In genomic region chr5:159050408-159051091, GRCh38 we compare ENCODE assay signal across 9 cellular contexts. TPM values are rescaled to one million over a fixed set of nuclear protein-coding genes. Genes with fewer than 3 reads are reported as not detected.
DNase-seq lines count a peak whose midpoint lies in the region; ATAC-seq and TF ChIP-seq lines count a peak whose summit lies in the region.
"Had no signal": no experiment of that assay in that cellular context is flagged by ENCODE, and none has a peak within 500 bp of the region (broad histone marks: within the 10 kb centered on the region; RNA-seq: fewer than 3 reads in every experiment).

No MANE protein-coding gene starts in this region.

- no peaks in the 10 kb centered on the region for H3K36me3 Mint-ChIP-seq in activated naive CD4-positive, alpha-beta T cell treated with anti-CD3 and anti-CD28 coated beads for 36 hours (ENCODE audit: low read depth)
- no peaks in the 10 kb centered on the region for H3K36me3 Mint-ChIP-seq in activated naive CD4-positive, alpha-beta T cell treated with anti-CD3 and anti-CD28 coated beads, Interleukin-2, amount 10 ng/mL, durations not matched to agents 7 days and 5 days
- H3K36me3 Mint-ChIP-seq in WTC11, result no peaks in the 10 kb centered on the region

- no peaks in the 10 kb centered on the region for H3K36me3 ChIP-seq in mesodermal cell (ENCODE audit: control insufficient read depth, insufficient read depth, low read length)
- H3K36me3 ChIP-seq in effector memory CD4-positive, alpha-beta T cell (ENCODE audit: control insufficient read depth, insufficient read depth, low read length), result no peaks in the 10 kb centered on the region

- no peak overlapping the region for H3K4me3 ChIP-seq in mesodermal cell (ENCODE audit: extremely low read depth, insufficient read depth, low read length, poor library complexity, severe bottlenecking)
- H3K4me3 ChIP-seq in effector memory CD4-positive, alpha-beta T cell (ENCODE audit: insufficient read depth, low read depth, low read length, poor library complexity, severe bottlenecking), result no peak overlapping the region

- peak overlapping the region; percentile 51 for H3K27ac ChIP-seq in mesodermal cell (ENCODE audit: low read depth, low read length, severe bottlenecking)
- no peak overlapping the region for H3K27ac ChIP-seq in effector memory CD4-positive, alpha-beta T cell (ENCODE audit: insufficient read depth, low read length, poor library complexity, severe bottlenecking)
- H3K27ac ChIP-seq: C4-2B had no signal

- no peak overlapping the region for H3K4me3 Mint-ChIP-seq in activated naive CD4-positive, alpha-beta T cell treated with anti-CD3 and anti-CD28 coated beads for 36 hours
- no peak overlapping the region for H3K4me3 Mint-ChIP-seq in activated naive CD4-positive, alpha-beta T cell treated with anti-CD3 and anti-CD28 coated beads, Interleukin-2, amount 10 ng/mL, durations not matched to agents 7 days and 5 days
- H3K4me3 Mint-ChIP-seq in WTC11, result peak overlapping the region; percentile 48

- CTCF ChIA-PET in activated naive CD4-positive, alpha-beta T cell treated with anti-CD3 and anti-CD28 coated beads for 36 hours (lab: Charles Lee), result no interaction called here
- CTCF ChIA-PET in activated naive CD4-positive, alpha-beta T cell treated with anti-CD3 and anti-CD28 coated beads, Interleukin-2, amount 10 ng/mL, durations not matched to agents 7 days and 5 days (lab: Charles Lee), result no interaction called here
- CTCF ChIA-PET in WTC11 (lab: Charles Lee), result no interaction called here

- peaks cover 8% of the 10 kb centered on the region for H3K4me1 Mint-ChIP-seq in activated naive CD4-positive, alpha-beta T cell treated with anti-CD3 and anti-CD28 coated beads for 36 hours (ENCODE audit: low read depth)
- peaks cover 9% of the 10 kb centered on the region for H3K4me1 Mint-ChIP-seq in activated naive CD4-positive, alpha-beta T cell treated with anti-CD3 and anti-CD28 coated beads, Interleukin-2, amount 10 ng/mL, durations not matched to agents 7 days and 5 days
- peaks cover 33% of the 10 kb centered on the region for H3K4me1 Mint-ChIP-seq in WTC11

- WGBS in mesodermal cell (ENCODE audit: insufficient coverage in 2 of 2), 2 experiments, result 28 to 40% methylated on average over 1 to 2 of the region's 6 CpGs

- peaks cover 61% of the 10 kb centered on the region for H3K27me3 Mint-ChIP-seq in activated naive CD4-positive, alpha-beta T cell treated with anti-CD3 and anti-CD28 coated beads for 36 hours (ENCODE audit: low read depth)
- peaks cover 79% of the 10 kb centered on the region for H3K27me3 Mint-ChIP-seq in activated naive CD4-positive, alpha-beta T cell treated with anti-CD3 and anti-CD28 coated beads, Interleukin-2, amount 10 ng/mL, durations not matched to agents 7 days and 5 days
- H3K27me3 Mint-ChIP-seq in WTC11 (ENCODE audit: low read depth), result peaks cover 97% of the 10 kb centered on the region

- peaks cover 8% of the 10 kb centered on the region for H3K4me1 ChIP-seq in mesodermal cell (ENCODE audit: control insufficient read depth, insufficient read depth, low read length, poor library complexity, severe bottlenecking)
- no peaks in the 10 kb centered on the region for H3K4me1 ChIP-seq in effector memory CD4-positive, alpha-beta T cell (ENCODE audit: control insufficient read depth, insufficient read depth, low read length, poor library complexity, severe bottlenecking)

- peaks cover 19% of the 10 kb centered on the region for H3K27me3 ChIP-seq in effector memory CD4-positive, alpha-beta T cell (replicated peaks; ENCODE audit: control insufficient read depth, insufficient read depth, low read length, poor library complexity, severe bottlenecking)

- DNase-seq in activated naive CD4-positive, alpha-beta T cell treated with anti-CD3 and anti-CD28 coated beads for 36 hours, result peak; percentile 14
- DNase-seq in activated naive CD4-positive, alpha-beta T cell treated with anti-CD3 and anti-CD28 coated beads, Interleukin-2, amount 10 ng/mL, durations not matched to agents 7 days and 5 days, result no peak
- DNase-seq in WTC11 (ENCODE audit: low spot score) (no peak), NCI-H2196 treated with DMSO at 0.1 percent for 48 hours (lab: John Stamatoyannopoulos, UW; ENCODE audit: unreplicated experiment) (no peak)
- DNase-seq in effector memory CD4-positive, alpha-beta T cell, result no peak
- no peak for DNase-seq in stimulated activated naive CD4-positive, alpha-beta T cell treated with Interleukin-2 at 50 U/mL for 16 hours (lab: John Stamatoyannopoulos, UW)

- no peak overlapping the region for H3K27ac Mint-ChIP-seq in activated naive CD4-positive, alpha-beta T cell treated with anti-CD3 and anti-CD28 coated beads for 36 hours
- no peak overlapping the region for H3K27ac Mint-ChIP-seq in activated naive CD4-positive, alpha-beta T cell treated with anti-CD3 and anti-CD28 coated beads, Interleukin-2, amount 10 ng/mL, durations not matched to agents 7 days and 5 days
- H3K27ac Mint-ChIP-seq in WTC11, result no peak overlapping the region

- POLR2A ChIA-PET in WTC11 (lab: Charles Lee), result no interaction called here

- no peak for TF ChIP-seq CTCF in WTC11 (IDR thresholded peaks at IDR 0.05)

- peaks cover 2% of the 10 kb centered on the region for H3K9me3 ChIP-seq in mesodermal cell (ENCODE audit: control insufficient read depth, low read length)
- H3K9me3 ChIP-seq in effector memory CD4-positive, alpha-beta T cell (ENCODE audit: control insufficient read depth, low read length), result no peaks in the 10 kb centered on the region

- no peaks in the 10 kb centered on the region for H3K9me3 Mint-ChIP-seq in activated naive CD4-positive, alpha-beta T cell treated with anti-CD3 and anti-CD28 coated beads for 36 hours
- H3K9me3 Mint-ChIP-seq in activated naive CD4-positive, alpha-beta T cell treated with anti-CD3 and anti-CD28 coated beads, Interleukin-2, amount 10 ng/mL, durations not matched to agents 7 days and 5 days, result no peaks in the 10 kb centered on the region
- no peaks in the 10 kb centered on the region for H3K9me3 Mint-ChIP-seq in WTC11

- intact Hi-C loops in activated naive CD4-positive, alpha-beta T cell treated with anti-CD3 and anti-CD28 coated beads for 36 hours (cut with micrococcal nuclease), result loop anchor here (2.0 to 5.0 kb wide), 2 partner anchors 57 to 356 kb away; no protein-coding TSS in a partner anchor

- ATAC-seq in HG03175 (IDR thresholded peaks at IDR 0.05; ENCODE audit: unreplicated experiment) (peak; percentile 52), WTC11 (peak; percentile 49)

TF ChIP-seq in WTC11, 78 proteins besides CTCF, POLR2A, EP300 and RAD21 (continues in another document):
- TF ChIP-seq GRHL2 (CRISPR knock-in tag; IDR thresholded peaks at IDR 0.05; ENCODE audit: insufficient replicate concordance, severe bottlenecking), result no peak
- TF ChIP-seq ZNF232 (CRISPR knock-in tag; IDR thresholded peaks at IDR 0.05), result no peak
- no peak for TF ChIP-seq ZSCAN18 (CRISPR knock-in tag; IDR thresholded peaks at IDR 0.05)
- no peak for TF ChIP-seq MYBL2 (CRISPR knock-in tag; IDR thresholded peaks at IDR 0.05)
- no peak for TF ChIP-seq CREM (CRISPR knock-in tag; IDR thresholded peaks at IDR 0.05)
- TF ChIP-seq NR1H2 (CRISPR knock-in tag; IDR thresholded peaks at IDR 0.05), result no peak
- no peak for TF ChIP-seq ZNF532 (CRISPR knock-in tag; IDR thresholded peaks at IDR 0.05; ENCODE audit: borderline replicate concordance)
- no peak for TF ChIP-seq GTF2I (CRISPR knock-in tag; conservative IDR thresholded peaks at IDR 0.05)
- TF ChIP-seq SMAD4 (CRISPR knock-in tag; IDR thresholded peaks at IDR 0.05), result no peak

RNA-seq across cellular contexts. Expression of gene EBF1, which starts 49.2 kb away (rescaled TPM):
- total RNA-seq in activated naive CD4-positive, alpha-beta T cell treated with anti-CD3 and anti-CD28 coated beads for 36 hours, result under 1 TPM in 1 of 2 experiments, not detected in 1; 0.20 TPM
- 0.11 to 0.39 TPM (median 0.16 TPM) in 3 replicates for total RNA-seq in WTC11 (2021)
- 3.5 TPM for polyA plus RNA-seq in mesodermal cell (2013, experiment 1 of 2)
- polyA plus RNA-seq in mesodermal cell (2013, experiment 2 of 2), result 2.7 TPM
